29 cellular contexts compared by ENCODE assay signal in the genomic region with DNA sequence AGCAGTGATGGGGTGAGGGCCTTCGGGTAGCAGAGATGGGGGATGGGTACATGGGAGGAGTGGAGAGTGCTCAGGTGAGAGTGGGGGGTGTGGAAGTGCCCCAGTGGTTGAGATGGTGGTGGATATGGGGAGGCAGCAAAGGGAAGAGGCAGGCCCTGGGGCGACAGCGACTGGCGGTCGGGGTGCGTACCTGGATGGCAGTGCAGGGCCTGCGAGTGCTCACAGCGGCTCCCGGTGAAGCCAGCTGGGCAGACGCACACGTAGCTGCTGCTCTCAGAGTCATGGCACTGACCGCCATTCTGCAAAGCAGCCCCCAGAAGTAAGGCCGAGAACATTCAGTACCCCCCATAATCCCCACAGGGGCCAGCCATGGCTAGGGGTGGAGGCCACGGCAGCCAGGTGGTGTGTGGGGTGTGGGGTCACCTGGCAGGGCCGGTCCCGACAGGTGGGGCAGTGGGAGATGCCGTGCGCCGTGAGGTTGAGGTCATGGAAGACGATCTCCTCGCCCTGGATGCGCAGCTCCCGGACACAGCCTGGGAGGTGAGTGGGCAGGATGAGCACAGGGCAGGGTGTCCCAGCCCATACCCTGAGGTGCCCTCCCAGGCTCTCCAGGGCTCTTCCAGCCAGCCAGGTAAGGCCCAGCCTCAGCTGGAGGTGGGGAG. TPM values are rescaled to one million over a fixed set of nuclear protein-coding genes. Genes with fewer than 3 reads are reported as not detected.
"Had no signal": no experiment of that assay in that cellular context is flagged by ENCODE, and none has a peak within 500 bp of the region (broad histone marks: within the 10 kb centered on the region; RNA-seq: fewer than 3 reads in every experiment).

No MANE protein-coding gene starts in this region.

- H3K9me3 Mint-ChIP-seq: activated CD4-positive, alpha-beta T cell treated with anti-CD3 and anti-CD28 coated beads, Interleukin-2, amount 10 ng/mL, durations not matched to agents 24 days and 14 days; activated naive CD4-positive, alpha-beta T cell treated with anti-CD3 and anti-CD28 coated beads, Interleukin-2, amount 50 U/mL, for 24 hours had no signal

- H3K27ac Mint-ChIP-seq: activated B cell treated with CpG ODN at 0.5 μM for 24 hours; activated CD4-positive, alpha-beta T cell treated with anti-CD3 and anti-CD28 coated beads, Interleukin-2, amount 10 ng/mL, durations not matched to agents 24 days and 14 days; activated CD8-positive, alpha-beta memory T cell treated with anti-CD3 and anti-CD28 coated beads, Interleukin-2, amount 10 ng/mL, durations not matched to agents 7 days and 5 days; activated naive CD4-positive, alpha-beta T cell treated with anti-CD3 and anti-CD28 coated beads, Interleukin-2, amount 50 U/mL, for 24 hours; activated T-cell treated with anti-CD3 and anti-CD28 coated beads, Interleukin-2, amount 50 U/mL, for 24 hours; activated T-helper 1 cell treated with anti-CD3 and anti-CD28 coated beads, Interleukin-12 subunit alpha, Interleukin-12 subunit beta, Interleukin-2, Interleukin-4 antibody, amounts not matched to agents 30 ng/mL and 10 ng/mL and 1 ng/mL, durations not matched to agents 14 hours and 24 hours and 36 hours had no signal

- H3K27me3 Mint-ChIP-seq: activated B cell treated with CpG ODN at 0.5 μM for 24 hours; activated CD4-positive, alpha-beta T cell treated with anti-CD3 and anti-CD28 coated beads, Interleukin-2, amount 10 ng/mL, durations not matched to agents 24 days and 14 days; activated CD8-positive, alpha-beta memory T cell treated with anti-CD3 and anti-CD28 coated beads, Interleukin-2, amount 10 ng/mL, durations not matched to agents 7 days and 5 days; activated naive CD4-positive, alpha-beta T cell treated with anti-CD3 and anti-CD28 coated beads, Interleukin-2, amount 50 U/mL, for 24 hours; activated T-cell treated with anti-CD3 and anti-CD28 coated beads, Interleukin-2, amount 50 U/mL, for 24 hours had no signal

- H3K4me3 ChIP-seq: ascending aorta, body of pancreas had no signal

- ATAC-seq: activated CD8-positive, alpha-beta memory T cell treated with anti-CD3 and anti-CD28 coated beads, Interleukin-2, amount 10 ng/mL, durations not matched to agents 7 days and 5 days; body of pancreas had no signal

- H3K9me3 ChIP-seq: ascending aorta, body of pancreas had no signal

- DNase-seq: activated B cell treated with CpG ODN at 0.5 μM for 24 hours; activated CD4-positive, alpha-beta T cell treated with anti-CD3 and anti-CD28 coated beads for 1 hour; activated CD4-positive, alpha-beta T cell treated with anti-CD3 and anti-CD28 coated beads, Interleukin-2, amount 10 ng/mL, durations not matched to agents 24 days and 14 days; activated CD4-positive, alpha-beta T cell treated with anti-CD3 and anti-CD28 coated beads, Interleukin-2, amount 50 U/mL, for 48 hours; activated CD8-positive, alpha-beta memory T cell treated with anti-CD3 and anti-CD28 coated beads, Interleukin-2, amount 10 ng/mL, durations not matched to agents 7 days and 5 days; activated effector memory CD4-positive, alpha-beta T cell treated with Interleukin-2 at 50 U/mL for 16 hours; activated naive CD4-positive, alpha-beta T cell; activated T-cell treated with anti-CD3 and anti-CD28 coated beads, Interleukin-2, amount 50 U/mL, for 24 hours; amniotic stem cell; body of pancreas; Kasumi-1; NCI-H1105 treated with DMSO at 0.1 percent for 48 hours; NCI-H1436 treated with DMSO at 0.1 percent for 48 hours; NCI-H187; NCI-H2081; NCI-H510A treated with DMSO at 0.1 percent for 48 hours; NCI-H69; NK-92 treated with Interleukin-12 subunit alpha and Interleukin-12 subunit beta, amount 100 ng/mL, for 24 hours; OCI-M1; RPMI8226; SHP77; T-helper 2 cell; T1000 had no signal

- H3K4me3 Mint-ChIP-seq: activated B cell treated with CpG ODN at 0.5 μM for 24 hours; activated CD4-positive, alpha-beta T cell treated with anti-CD3 and anti-CD28 coated beads, Interleukin-2, amount 10 ng/mL, durations not matched to agents 24 days and 14 days; activated CD8-positive, alpha-beta memory T cell treated with anti-CD3 and anti-CD28 coated beads, Interleukin-2, amount 10 ng/mL, durations not matched to agents 7 days and 5 days; activated naive CD4-positive, alpha-beta T cell treated with anti-CD3 and anti-CD28 coated beads, Interleukin-2, amount 50 U/mL, for 24 hours; activated T-cell treated with anti-CD3 and anti-CD28 coated beads, Interleukin-2, amount 50 U/mL, for 24 hours; activated T-helper 1 cell treated with anti-CD3 and anti-CD28 coated beads, Interleukin-12 subunit alpha, Interleukin-12 subunit beta, Interleukin-2, Interleukin-4 antibody, amounts not matched to agents 30 ng/mL and 10 ng/mL and 1 ng/mL, durations not matched to agents 14 hours and 24 hours and 36 hours; central memory CD8-positive, alpha-beta T cell had no signal

- H3K27ac ChIP-seq: ascending aorta, body of pancreas had no signal

- H3K27me3 ChIP-seq: ascending aorta, body of pancreas had no signal

- H3K4me1 Mint-ChIP-seq: activated B cell treated with CpG ODN at 0.5 μM for 24 hours; activated CD4-positive, alpha-beta T cell treated with anti-CD3 and anti-CD28 coated beads, Interleukin-2, amount 10 ng/mL, durations not matched to agents 24 days and 14 days; activated CD8-positive, alpha-beta memory T cell treated with anti-CD3 and anti-CD28 coated beads, Interleukin-2, amount 10 ng/mL, durations not matched to agents 7 days and 5 days; activated naive CD4-positive, alpha-beta T cell treated with anti-CD3 and anti-CD28 coated beads, Interleukin-2, amount 50 U/mL, for 24 hours; central memory CD8-positive, alpha-beta T cell had no signal

- H3K4me1 ChIP-seq: ascending aorta, body of pancreas had no signal

RNA-seq across cellular contexts. Expression of a gene that starts 18.9 kb away (rescaled TPM):
- total RNA-seq: activated CD8-positive, alpha-beta memory T cell treated with anti-CD3 and anti-CD28 coated beads, Interleukin-2, amount 10 ng/mL, durations not matched to agents 7 days and 5 days; activated T-helper 1 cell treated with anti-CD3 and anti-CD28 coated beads, Interleukin-12 subunit alpha, Interleukin-12 subunit beta, Interleukin-2, Interleukin-4 antibody, amounts not matched to agents 30 ng/mL and 10 ng/mL and 1 ng/mL, durations not matched to agents 14 hours and 24 hours and 36 hours; ascending aorta; bronchial epithelial cell; SK-MEL-5 had no signal
